Comparison of ENCODE assay signal across 1 cellular context in the genomic region with DNA sequence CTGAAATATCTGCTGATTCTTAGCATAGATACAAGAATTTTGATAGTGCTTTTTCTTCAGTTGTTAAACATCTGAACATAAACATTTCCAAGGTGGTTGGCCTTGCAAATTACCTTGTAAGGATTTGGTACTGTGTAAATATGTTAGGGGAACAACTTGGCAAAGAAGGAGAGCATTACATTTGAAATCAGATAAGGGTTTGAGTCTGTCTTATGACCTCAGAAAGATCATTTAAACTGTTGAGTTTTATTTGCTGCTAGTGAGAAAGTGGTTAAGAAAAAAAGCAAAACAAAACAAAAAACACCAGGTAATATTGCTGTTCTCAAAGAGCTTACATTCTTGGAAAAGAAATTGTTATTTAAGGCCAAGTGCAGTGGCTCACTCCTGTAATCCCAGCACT.
A peak's percentile ranks its signal among the peaks of the same experiment; 100 is the strongest.
TF ChIP-seq lines count a peak whose summit lies in the region.

No MANE protein-coding gene starts in this region.

TF ChIP-seq in K562, 482 proteins besides CTCF, POLR2A, EP300 and RAD21 (continued from another document):
- TF ChIP-seq, protein P1, sequence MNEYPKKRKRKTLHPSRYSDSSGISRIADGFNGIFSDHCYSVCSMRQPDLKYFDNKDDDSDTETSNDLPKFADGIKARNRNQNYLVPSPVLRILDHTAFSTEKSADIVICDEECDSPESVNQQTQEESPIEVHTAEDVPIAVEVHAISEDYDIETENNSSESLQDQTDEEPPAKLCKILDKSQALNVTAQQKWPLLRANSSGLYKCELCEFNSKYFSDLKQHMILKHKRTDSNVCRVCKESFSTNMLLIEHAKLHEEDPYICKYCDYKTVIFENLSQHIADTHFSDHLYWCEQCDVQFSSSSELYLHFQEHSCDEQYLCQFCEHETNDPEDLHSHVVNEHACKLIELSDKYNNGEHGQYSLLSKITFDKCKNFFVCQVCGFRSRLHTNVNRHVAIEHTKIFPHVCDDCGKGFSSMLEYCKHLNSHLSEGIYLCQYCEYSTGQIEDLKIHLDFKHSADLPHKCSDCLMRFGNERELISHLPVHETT (CRISPR knock-in tag; conservative IDR thresholded peaks at IDR 0.05 in 1 of 2, IDR thresholded peaks at IDR 0.05 in 1 of 2): no peak
- TF ChIP-seq ZNF311 (CRISPR knock-in tag; IDR thresholded peaks at IDR 0.05) (no peak), WHSC1 (IDR thresholded peaks at IDR 0.05; ENCODE audit: low read length) (no peak), CHCHD3 (CRISPR knock-in tag; IDR thresholded peaks at IDR 0.05) (no peak), POLR2B (IDR thresholded peaks at IDR 0.05; ENCODE audit: low read depth, partially characterized antibody) (no peak), ZBTB7A (IDR thresholded peaks at IDR 0.05; ENCODE audit: borderline replicate concordance, control insufficient read depth, low read depth, low read length) (no peak), ZNF232 (CRISPR knock-in tag; IDR thresholded peaks at IDR 0.05) (no peak), ELF1 (tag; IDR thresholded peaks at IDR 0.05) (no peak), ZNF696 (CRISPR knock-in tag; conservative IDR thresholded peaks at IDR 0.05) (no peak), ZNF384 (IDR thresholded peaks at IDR 0.05; ENCODE audit: low read depth, low read length) (no peak), FOXA3 (CRISPR knock-in tag; conservative IDR thresholded peaks at IDR 0.05 in 1 of 2, IDR thresholded peaks at IDR 0.05 in 1 of 2) (peak in 1 of 2 experiments; percentile 38; a peak in 1 of 4 replicates)
- TF ChIP-seq, protein P2, sequence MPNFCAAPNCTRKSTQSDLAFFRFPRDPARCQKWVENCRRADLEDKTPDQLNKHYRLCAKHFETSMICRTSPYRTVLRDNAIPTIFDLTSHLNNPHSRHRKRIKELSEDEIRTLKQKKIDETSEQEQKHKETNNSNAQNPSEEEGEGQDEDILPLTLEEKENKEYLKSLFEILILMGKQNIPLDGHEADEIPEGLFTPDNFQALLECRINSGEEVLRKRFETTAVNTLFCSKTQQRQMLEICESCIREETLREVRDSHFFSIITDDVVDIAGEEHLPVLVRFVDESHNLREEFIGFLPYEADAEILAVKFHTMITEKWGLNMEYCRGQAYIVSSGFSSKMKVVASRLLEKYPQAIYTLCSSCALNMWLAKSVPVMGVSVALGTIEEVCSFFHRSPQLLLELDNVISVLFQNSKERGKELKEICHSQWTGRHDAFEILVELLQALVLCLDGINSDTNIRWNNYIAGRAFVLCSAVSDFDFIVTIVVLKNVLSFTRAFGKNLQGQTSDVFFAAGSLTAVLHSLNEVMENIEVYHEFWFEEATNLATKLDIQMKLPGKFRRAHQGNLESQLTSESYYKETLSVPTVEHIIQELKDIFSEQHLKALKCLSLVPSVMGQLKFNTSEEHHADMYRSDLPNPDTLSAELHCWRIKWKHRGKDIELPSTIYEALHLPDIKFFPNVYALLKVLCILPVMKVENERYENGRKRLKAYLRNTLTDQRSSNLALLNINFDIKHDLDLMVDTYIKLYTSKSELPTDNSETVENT (CRISPR knock-in tag; IDR thresholded peaks at IDR 0.05): no peak
- TF ChIP-seq, protein P3, sequence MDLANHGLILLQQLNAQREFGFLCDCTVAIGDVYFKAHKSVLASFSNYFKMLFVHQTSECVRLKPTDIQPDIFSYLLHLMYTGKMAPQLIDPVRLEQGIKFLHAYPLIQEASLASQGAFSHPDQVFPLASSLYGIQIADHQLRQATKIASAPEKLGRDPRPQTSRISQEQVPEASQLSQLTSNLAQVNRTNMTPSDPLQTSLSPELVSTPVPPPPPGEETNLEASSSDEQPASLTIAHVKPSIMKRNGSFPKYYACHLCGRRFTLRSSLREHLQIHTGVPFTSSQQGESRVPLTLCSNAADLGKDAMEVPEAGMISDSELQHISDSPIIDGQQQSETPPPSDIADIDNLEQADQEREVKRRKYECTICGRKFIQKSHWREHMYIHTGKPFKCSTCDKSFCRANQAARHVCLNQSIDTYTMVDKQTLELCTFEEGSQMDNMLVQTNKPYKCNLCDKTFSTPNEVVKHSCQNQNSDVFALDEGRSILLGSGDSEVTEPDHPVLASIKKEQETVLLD (IDR thresholded peaks at IDR 0.05): no peak
